In the genomic region with DNA sequence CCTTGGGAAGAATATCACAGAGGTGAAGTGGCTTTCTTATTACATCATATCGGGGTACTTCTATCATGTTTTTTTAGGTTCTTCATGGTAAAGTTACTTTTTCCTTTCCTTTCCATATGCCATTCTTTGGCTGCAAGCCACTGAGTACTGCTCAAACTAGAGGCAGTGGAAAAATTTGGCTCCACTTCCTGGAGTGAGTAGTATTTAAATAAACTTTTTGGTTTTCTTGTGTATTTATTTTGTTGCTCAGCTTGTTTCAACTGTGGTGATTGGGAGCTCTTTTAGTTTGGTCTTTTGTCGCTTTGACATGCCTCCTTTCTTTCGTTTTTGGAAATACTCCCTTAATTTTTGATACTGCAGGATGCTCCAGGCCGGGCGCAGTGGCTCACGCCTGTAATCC, we compare ENCODE assay signal across 19 cellular contexts.
DNase-seq lines count a peak whose midpoint lies in the region; TF ChIP-seq lines count a peak whose summit lies in the region.
"Had no signal": no experiment of that assay in that cellular context is flagged by ENCODE, and none has a peak within 500 bp of the region (broad histone marks: within the 10 kb centered on the region; RNA-seq: fewer than 3 reads in every experiment).

No MANE protein-coding gene starts in this region.

- no peaks in the 10 kb centered on the region for H3K4me1 ChIP-seq in ovary (ENCODE audit: insufficient read depth)

- intact Hi-C loops in activated CD4-positive, alpha-beta memory T cell treated with anti-CD3 and anti-CD28 coated beads for 36 hours (cut with micrococcal nuclease): no loop called here
- intact Hi-C loops in ovary (cut with DNase I): no loop called here

- no peaks in the 10 kb centered on the region for H3K27me3 Mint-ChIP-seq in activated CD4-positive, alpha-beta memory T cell treated with anti-CD3 and anti-CD28 coated beads for 36 hours
- H3K27me3 Mint-ChIP-seq: CD4-positive, alpha-beta memory T cell had no signal

- no peak overlapping the region for H3K27ac ChIP-seq in ovary
- H3K27ac ChIP-seq: BLaER1, PC-9, RWPE1 had no signal

- TF ChIP-seq EP300 in ovary (IDR thresholded peaks at IDR 0.05): no peak

- no peak overlapping the region for H3K4me3 Mint-ChIP-seq in activated CD4-positive, alpha-beta memory T cell treated with anti-CD3 and anti-CD28 coated beads for 36 hours
- H3K4me3 Mint-ChIP-seq: CD4-positive, alpha-beta memory T cell had no signal

- DNase-seq in EL (peak; percentile 30), MG63 (peak; percentile 41), choroid plexus epithelial cell (ENCODE audit: low read depth) (peak; percentile 48), iris pigment epithelial cell (ENCODE audit: low read depth) (peak; percentile 53), ovary (no peak)
- no peak for DNase-seq in effector CD4-positive, alpha-beta T cell
- DNase-seq in activated CD8-positive, alpha-beta memory T cell treated with anti-CD3 and anti-CD28 coated beads for 24 hours: no peak
- no peak for DNase-seq in activated CD4-positive, alpha-beta memory T cell treated with anti-CD3 and anti-CD28 coated beads for 36 hours
- DNase-seq: CD4-positive, alpha-beta memory T cell; HCEC 1CT; KBM-7; NCI-H1417 treated with DMSO at 0.1 percent for 48 hours; NCI-H187 treated with DMSO at 0.1 percent for 48 hours; NCI-H2227 treated with DMSO at 0.1 percent for 48 hours; NCI-H510A treated with DMSO at 0.1 percent for 48 hours; PC-9; SIG-M5 had no signal

- 97 to 98% (median 97%) methylated on average over 6 of the region's 6 CpGs for whole genome bisulfite sequencing in ovary, 3 donors

- no peak overlapping the region for H3K27ac Mint-ChIP-seq in activated CD4-positive, alpha-beta memory T cell treated with anti-CD3 and anti-CD28 coated beads for 36 hours
- H3K27ac Mint-ChIP-seq: CD4-positive, alpha-beta memory T cell had no signal

- no peak for TF ChIP-seq CTCF in choroid plexus epithelial cell (conservative IDR thresholded peaks at IDR 0.05; ENCODE audit: low read depth, low read length)
- no peak for TF ChIP-seq CTCF in ovary (IDR thresholded peaks at IDR 0.05)

- H3K36me3 ChIP-seq in MG63 (peaks cover 3% of the 10 kb centered on the region), ovary (no peaks in the 10 kb centered on the region)

- H3K9me3 Mint-ChIP-seq in activated CD4-positive, alpha-beta memory T cell treated with anti-CD3 and anti-CD28 coated beads for 36 hours: peaks cover 29% of the 10 kb centered on the region

- peaks cover 4% of the 10 kb centered on the region for H3K4me1 Mint-ChIP-seq in activated CD4-positive, alpha-beta memory T cell treated with anti-CD3 and anti-CD28 coated beads for 36 hours (ENCODE audit: low read depth)

- H3K9me3 ChIP-seq in MG63 (peaks cover 6% of the 10 kb centered on the region; the same call in 1 of the 2 replicates), ovary (no peaks in the 10 kb centered on the region)

- CTCF ChIA-PET in activated CD4-positive, alpha-beta memory T cell treated with anti-CD3 and anti-CD28 coated beads for 36 hours (lab: Charles Lee): no interaction called here

- H3K27me3 ChIP-seq in MG63 (no peaks in the 10 kb centered on the region), ovary (no peaks in the 10 kb centered on the region)
- H3K27me3 ChIP-seq: BLaER1 had no signal

- H3K36me3 Mint-ChIP-seq in activated CD4-positive, alpha-beta memory T cell treated with anti-CD3 and anti-CD28 coated beads for 36 hours: peaks cover 70% of the 10 kb centered on the region

- TF ChIP-seq POLR2A in ovary (IDR thresholded peaks at IDR 0.05): no peak

- POLR2A ChIA-PET in activated CD4-positive, alpha-beta memory T cell treated with anti-CD3 and anti-CD28 coated beads for 36 hours (lab: Charles Lee): no interaction called here

- H3K4me3 ChIP-seq in MG63 (no peak overlapping the region), choroid plexus epithelial cell (ENCODE audit: low read depth, low read length) (no peak overlapping the region), ovary (no peak overlapping the region)
- H3K4me3 ChIP-seq: BLaER1, PC-9 had no signal

Comparison
In these comparisons a context has a peak if more than half of its experiments do, and no peak if none do; other contexts are left out.
1. DNase-seq: peak in EL (single experiment), MG63 (single experiment), choroid plexus epithelial cell (single experiment) and iris pigment epithelial cell (single experiment); none in effector CD4-positive, alpha-beta T cell (single experiment), activated CD8-positive, alpha-beta memory T cell treated with anti-CD3 and anti-CD28 coated beads for 24 hours (single experiment), activated CD4-positive, alpha-beta memory T cell treated with anti-CD3 and anti-CD28 coated beads for 36 hours (single experiment) and ovary (0 of 5).